Comparison of ENCODE assay signal across 28 cellular contexts in the genomic region with DNA sequence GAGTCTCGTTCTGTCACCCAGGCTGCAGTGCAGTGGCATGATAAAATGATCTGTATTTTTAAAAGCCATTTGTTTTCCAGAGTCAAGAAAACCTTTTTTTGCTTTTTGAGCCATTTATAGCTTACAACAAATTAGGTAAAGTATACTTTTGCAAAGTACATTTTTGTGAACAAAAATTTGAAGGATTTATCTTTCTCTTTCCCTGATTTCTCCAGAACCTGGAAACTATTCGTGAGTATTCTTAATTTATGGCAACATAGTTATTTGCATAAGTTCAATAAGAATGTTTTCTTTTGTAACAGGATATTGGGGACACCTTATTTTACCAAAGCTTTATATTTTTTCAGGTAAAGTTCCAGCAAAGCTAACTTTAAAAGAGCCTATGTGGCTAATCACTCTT. TPM values are rescaled to one million over a fixed set of nuclear protein-coding genes. Genes with fewer than 3 reads are reported as not detected.
"Had no signal": no experiment of that assay in that cellular context is flagged by ENCODE, and none has a peak within 500 bp of the region (broad histone marks: within the 10 kb centered on the region; RNA-seq: fewer than 3 reads in every experiment).

No MANE protein-coding gene starts in this region.

- ATAC-seq: natural killer cell treated with Interleukin-12 subunit alpha and Interleukin-12 subunit beta and Interleukin-15 and Interleukin-18, amount 100 ng/mL, for 72 hours; pancreas; right lobe of liver; stimulated activated effector memory CD8-positive, alpha-beta T cell treated with anti-CD3 and anti-CD28 coated beads, Interleukin-12 subunit alpha, Interleukin-12 subunit beta, amount 100 ng/mL, for 72 hours; stimulated activated naive B cell treated with anti-CD40 and anti-IgM and Interleukin-4, amounts not matched to agents 10 μg/mL and 1 μg/mL and 100 μg/mL, for 72 hours had no signal

- H3K27me3 ChIP-seq: neutrophil, pancreas, right atrium auricular region, right lobe of liver, sigmoid colon, stomach, thyroid gland, tibial nerve, upper lobe of left lung, vagina had no signal

- H3K36me3 ChIP-seq: neutrophil, pancreas, prostate gland, right atrium auricular region, right lobe of liver, sigmoid colon, stomach, thoracic aorta, thyroid gland, tibial nerve, upper lobe of left lung, vagina had no signal

- H3K9me3 ChIP-seq: neutrophil, pancreas, right lobe of liver, thoracic aorta, thyroid gland, vagina had no signal

- H3K27ac ChIP-seq: neutrophil, pancreas, prostate gland, right atrium auricular region, right lobe of liver, sigmoid colon, stomach, thoracic aorta, thyroid gland, tibial nerve, upper lobe of left lung, vagina had no signal

- DNase-seq: nephron progenitor cell; nucleus accumbens; pancreas; retina; right lobe of liver; sigmoid colon; small intestine; stimulated activated CD4-positive, alpha-beta T cell treated with anti-CD3 and anti-CD28 coated beads, Interleukin-15, amount 100 ng/mL, for 24 hours; stimulated activated CD4-positive, alpha-beta T cell treated with anti-CD3 and anti-CD28 coated beads, Interleukin-2, amount 100 ng/mL, for 24 hours; stimulated activated CD4-positive, alpha-beta T cell treated with anti-CD3 and anti-CD28 coated beads, Interleukin-2, amount 100 ng/mL, for 48 hours; stimulated activated CD4-positive, alpha-beta T cell treated with anti-CD3 and anti-CD28 coated beads, Interleukin-4, amount 100 ng/mL, for 24 hours; stimulated activated naive B cell treated with anti-CD40 and anti-IgM and Interleukin-4, amounts not matched to agents 10 μg/mL and 1 μg/mL and 100 μg/mL, for 72 hours; stimulated activated naive CD4-positive, alpha-beta T cell treated with Interleukin-2 at 50 U/mL for 16 hours; stomach; thyroid gland; trophoblast cell; upper lobe of left lung had no signal

- H3K4me1 ChIP-seq: pancreas, prostate gland, right atrium auricular region, right lobe of liver, sigmoid colon, stomach, thyroid gland, tibial nerve, upper lobe of left lung, vagina had no signal

- H3K4me3 ChIP-seq: pancreas, prostate gland, right atrium auricular region, right lobe of liver, sigmoid colon, stomach, thoracic aorta, thyroid gland, tibial nerve, upper lobe of left lung, vagina had no signal

RNA-seq across cellular contexts. Expression of gene SLC35F3, which starts 37.4 kb away (rescaled TPM):
- total RNA-seq: osteocyte, posterior vena cava, pulmonary artery endothelial cell, right atrium auricular region, right lobe of liver, thoracic aorta had no signal
